Comparison of ENCODE assay signal across 8 cellular contexts in the genomic region with DNA sequence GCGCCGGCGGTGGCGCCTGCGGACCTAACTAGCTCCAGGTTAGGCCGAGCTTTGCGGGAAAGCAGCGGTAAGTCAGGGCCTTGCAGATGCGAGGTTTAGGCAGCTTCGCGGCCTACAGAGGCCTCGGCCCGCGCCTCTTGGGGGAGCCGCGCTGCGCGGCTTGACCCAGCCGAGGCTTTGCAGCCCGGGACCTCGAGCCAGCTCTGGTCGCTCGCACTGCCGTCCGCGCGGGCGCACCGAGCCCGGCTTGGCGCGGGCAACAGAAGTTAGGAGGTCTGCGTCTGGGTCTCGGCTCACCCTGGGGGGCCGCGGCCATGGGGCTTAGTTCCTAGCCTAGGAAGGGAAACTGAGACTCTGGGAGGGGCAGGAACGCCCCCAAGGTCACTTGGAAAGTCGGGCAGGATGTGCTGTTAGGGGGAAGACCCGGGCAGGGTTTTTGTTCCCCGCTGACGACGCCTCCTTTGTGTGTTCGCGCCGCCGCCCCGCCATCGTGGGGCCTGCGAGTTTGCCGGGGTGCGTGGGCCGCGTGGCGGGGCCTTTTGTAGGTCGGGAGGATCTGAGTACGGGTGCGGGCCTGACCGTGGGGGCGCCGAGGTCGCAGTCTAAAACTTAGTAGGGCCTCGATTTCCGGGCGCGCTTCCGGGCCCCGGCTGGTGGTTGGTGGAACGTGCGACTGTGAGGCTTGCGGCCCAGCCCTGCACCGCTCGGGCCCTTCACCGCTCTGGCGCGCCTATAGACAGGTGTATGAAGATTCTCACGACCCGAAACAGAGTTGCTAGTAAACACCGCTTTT. TPM values are rescaled to one million over a fixed set of nuclear protein-coding genes. Genes with fewer than 3 reads are reported as not detected.
DNase-seq lines count a peak whose midpoint lies in the region; ATAC-seq and TF ChIP-seq lines count a peak whose summit lies in the region.

No MANE protein-coding gene starts in this region.

- peak overlapping the region; percentile 59 for H3K18ac ChIP-seq in H9 (ENCODE audit: insufficient read length, low read depth, low read length)

- peak overlapping the region; percentile 99 for H3K4me3 ChIP-seq in LNCaP clone FGC (ENCODE audit: low read depth, low read length)
- H3K4me3 ChIP-seq in muscle layer of duodenum (ENCODE audit: low read depth in 1 of 2, low read length in 2 of 2), result peak overlapping the region; percentile 90 to 99

- peak; percentile 19 for TF ChIP-seq POLR2A in GM15510 (IDR thresholded peaks at IDR 0.05; ENCODE audit: borderline replicate concordance, extremely low read depth, insufficient read length)

- H3K4me2 ChIP-seq in H9 (ENCODE audit: insufficient read depth, insufficient read length, low read length), result peak overlapping the region; percentile 99

- H4K20me1 ChIP-seq in H9 (ENCODE audit: control insufficient read depth, insufficient read depth, insufficient read length), result no peaks in the 10 kb centered on the region

- H3K4me3 Mint-ChIP-seq in H9, result peak overlapping the region; percentile 95 to 98
- H3K4me3 Mint-ChIP-seq in activated CD4-positive, alpha-beta memory T cell treated with anti-CD3 and anti-CD28 coated beads, Interleukin-2, amount 10 ng/mL, durations not matched to agents 7 days and 5 days, result peak overlapping the region; percentile 97
- H3K4me3 Mint-ChIP-seq in effector memory CD8-positive, alpha-beta T cell, result peak overlapping the region; percentile 90 to 94

- H3K9ac ChIP-seq in H9 (ENCODE audit: extremely low read depth, insufficient read length, low read length), result peak overlapping the region; percentile 89

- peaks cover 49% of the 10 kb centered on the region for H3K79me2 ChIP-seq in H9 (ENCODE audit: insufficient read depth, low read length)

- no peak overlapping the region for H2BK15ac ChIP-seq in H9 (ENCODE audit: low read depth, low read length)

- no peak overlapping the region for H2BK5ac ChIP-seq in H9 (ENCODE audit: insufficient read length, low read length)

- H3K23me2 ChIP-seq in H9 (ENCODE audit: insufficient read length, low read depth, low read length, poor library complexity, severe bottlenecking), result peaks cover 15% of the 10 kb centered on the region

- H3K14ac ChIP-seq in H9 (ENCODE audit: insufficient read depth, low read length), result peak overlapping the region; percentile 77

- H4K5ac ChIP-seq in H9 (ENCODE audit: insufficient read length, low read depth, low read length), result no peak overlapping the region

- no peak overlapping the region for H2AFZ ChIP-seq in H9 (ENCODE audit: low read length)

- no peak overlapping the region; the same call in 1 of the 2 replicates for H3K4ac ChIP-seq in H9 (ENCODE audit: low read depth, low read length)

- no peak overlapping the region for H3K56ac ChIP-seq in H9 (ENCODE audit: insufficient read length, low read depth, low read length)

- peaks cover 10 to 12% of the 10 kb centered on the region in 2 donors for H3K36me3 ChIP-seq in muscle layer of duodenum (ENCODE audit: control insufficient read depth in 1 of 2, insufficient read depth in 2 of 2, low read length in 2 of 2)

- no peak overlapping the region for H2BK20ac ChIP-seq in H9 (ENCODE audit: low read depth, low read length, poor library complexity, severe bottlenecking)

- no peak overlapping the region for H2BK12ac ChIP-seq in H9 (ENCODE audit: insufficient read length, low read depth, low read length)

- H3K4me1 Mint-ChIP-seq in H9, result peaks cover 26 to 28% of the 10 kb centered on the region in 2 experiments
- peaks cover 55% of the 10 kb centered on the region for H3K4me1 Mint-ChIP-seq in activated CD4-positive, alpha-beta memory T cell treated with anti-CD3 and anti-CD28 coated beads, Interleukin-2, amount 10 ng/mL, durations not matched to agents 7 days and 5 days
- H3K4me1 Mint-ChIP-seq in effector memory CD8-positive, alpha-beta T cell (ENCODE audit: low read depth in 2 of 2), result peaks cover 37 to 56% of the 10 kb centered on the region in 2 donors

- H3K27ac Mint-ChIP-seq in H9, result peak overlapping the region; percentile 84 to 99 (median 95); a peak in 6 of 7 replicates
- peak overlapping the region; percentile 98 for H3K27ac Mint-ChIP-seq in activated CD4-positive, alpha-beta memory T cell treated with anti-CD3 and anti-CD28 coated beads, Interleukin-2, amount 10 ng/mL, durations not matched to agents 7 days and 5 days
- H3K27ac Mint-ChIP-seq in effector memory CD8-positive, alpha-beta T cell, result peak overlapping the region; percentile 95 to 98

- no peak overlapping the region for H4K91ac ChIP-seq in H9 (ENCODE audit: insufficient read length, low read depth, low read length)

- CTCF ChIA-PET in activated CD4-positive, alpha-beta memory T cell treated with anti-CD3 and anti-CD28 coated beads, Interleukin-2, amount 10 ng/mL, durations not matched to agents 7 days and 5 days (lab: Charles Lee), result interaction anchor here (0.8 to 3.8 kb wide), 10 partner anchors 14 to 249 kb away, joined by 3 to 36 read pairs (median 6); a partner anchor contains a TSS

- H3K23ac ChIP-seq in H9 (ENCODE audit: insufficient read length, low read depth, low read length), result no peak overlapping the region

- peaks cover 38 to 50% (median 47%) of the 10 kb centered on the region in 3 experiments for H3K36me3 Mint-ChIP-seq in H9 (ENCODE audit: insufficient read depth in 1 of 3, low read depth in 3 of 3)
- H3K36me3 Mint-ChIP-seq in activated CD4-positive, alpha-beta memory T cell treated with anti-CD3 and anti-CD28 coated beads, Interleukin-2, amount 10 ng/mL, durations not matched to agents 7 days and 5 days (ENCODE audit: low read depth), result peaks cover 53% of the 10 kb centered on the region
- peaks cover 65% of the 10 kb centered on the region for H3K36me3 Mint-ChIP-seq in effector memory CD8-positive, alpha-beta T cell (ENCODE audit: insufficient read depth)

- H4K8ac ChIP-seq in H9 (replicated peaks; ENCODE audit: insufficient read length, low read depth, low read length), result no peak overlapping the region

- ATAC-seq in effector memory CD8-positive, alpha-beta T cell (replicated peaks), result peak; percentile 60

- H2AK5ac ChIP-seq in H9 (ENCODE audit: insufficient read length, low read length), result no peak overlapping the region

- no peak overlapping the region for H3T11ph ChIP-seq in H9 (ENCODE audit: low read length)

- H3K27ac ChIP-seq in H9 (ENCODE audit: insufficient read length, low read depth, low read length) (no peak overlapping the region), muscle layer of duodenum (ENCODE audit: low read length) (peak overlapping the region; percentile 87)

- TF ChIP-seq CTCF in H9 (conservative IDR thresholded peaks at IDR 0.05), result no peak
- no peak for TF ChIP-seq CTCF in LNCaP clone FGC (IDR thresholded peaks at IDR 0.05; ENCODE audit: control insufficient read depth, extremely low read depth, insufficient read depth)

- H3K27me3 Mint-ChIP-seq in H9 (ENCODE audit: low read depth), result peaks cover 8% of the 10 kb centered on the region
- H3K27me3 Mint-ChIP-seq in activated CD4-positive, alpha-beta memory T cell treated with anti-CD3 and anti-CD28 coated beads, Interleukin-2, amount 10 ng/mL, durations not matched to agents 7 days and 5 days, result peaks cover under 1% of the 10 kb centered on the region
- no peaks in the 10 kb centered on the region for H3K27me3 Mint-ChIP-seq in effector memory CD8-positive, alpha-beta T cell

- peaks cover 3% of the 10 kb centered on the region for H3K79me1 ChIP-seq in H9 (ENCODE audit: insufficient read depth, low read depth, low read length, poor library complexity, severe bottlenecking)

- POLR2A ChIA-PET in activated CD4-positive, alpha-beta memory T cell treated with anti-CD3 and anti-CD28 coated beads, Interleukin-2, amount 10 ng/mL, durations not matched to agents 7 days and 5 days (lab: Charles Lee), result interaction anchor here (0.7 to 7.6 kb wide), 32 partner anchors 8 to 613 kb away, joined by 3 to 155 read pairs (median 5); a partner anchor contains a TSS

- H2BK120ac ChIP-seq in H9 (ENCODE audit: low read depth, low read length, poor library complexity, severe bottlenecking), result no peak overlapping the region

- H3K4me1 ChIP-seq in H9 (ENCODE audit: insufficient read depth, low read length) (peaks cover 2% of the 10 kb centered on the region; the same call in 1 of the 2 replicates), muscle layer of duodenum (ENCODE audit: control insufficient read depth in 1 of 2, insufficient read depth in 2 of 2, low read length in 2 of 2) (peaks cover 8 to 25% of the 10 kb centered on the region in 2 donors)

- H3K27me3 ChIP-seq in H9 (ENCODE audit: insufficient read depth, low read length) (no peaks in the 10 kb centered on the region), muscle layer of duodenum (ENCODE audit: low read depth, low read length) (no peaks in the 10 kb centered on the region)

- H3K9me3 ChIP-seq in H9 (ENCODE audit: control insufficient read depth, low read depth, low read length) (no peaks in the 10 kb centered on the region), muscle layer of duodenum (ENCODE audit: control insufficient read depth in 1 of 2, low read length in 2 of 2) (no peaks in the 10 kb centered on the region)

- peak; percentile 54 for DNase-seq in H9
- no peak for DNase-seq in LNCaP clone FGC (ENCODE audit: low read depth)
- DNase-seq in activated CD4-positive, alpha-beta memory T cell treated with anti-CD3 and anti-CD28 coated beads, Interleukin-2, amount 10 ng/mL, durations not matched to agents 7 days and 5 days, result peak; percentile 83
- DNase-seq in effector memory CD8-positive, alpha-beta T cell, result peak; percentile 73 to 75 (median 74)
- peak; percentile 50 to 68 for DNase-seq in stimulated activated CD8-positive, alpha-beta memory T cell treated with anti-CD3 and anti-CD28 coated beads, Interleukin-7, amount 100 ng/mL, for 48 hours (ENCODE audit: extremely low read depth in 1 of 2, low read depth in 1 of 2)
- DNase-seq in NCI-H1930 (lab: John Stamatoyannopoulos, UW), result no peak

- no CpG with 5 or more reads among the region's 78 CpGs for WGBS in H9 (ENCODE audit: extremely low coverage, insufficient read length, low lambda C conversion rate)

- H3K9me3 Mint-ChIP-seq in H9, result no peaks in the 10 kb centered on the region
- H3K9me3 Mint-ChIP-seq in activated CD4-positive, alpha-beta memory T cell treated with anti-CD3 and anti-CD28 coated beads, Interleukin-2, amount 10 ng/mL, durations not matched to agents 7 days and 5 days, result no peaks in the 10 kb centered on the region
- H3K9me3 Mint-ChIP-seq in effector memory CD8-positive, alpha-beta T cell, result no peaks in the 10 kb centered on the region

RNA-seq across cellular contexts. Expression of a gene that starts 0.5 kb away (rescaled TPM):
- total RNA-seq in H9 (2021), result 88.5 and 92.0 TPM in 2 replicates
- total RNA-seq in activated CD4-positive, alpha-beta memory T cell treated with anti-CD3 and anti-CD28 coated beads, Interleukin-2, amount 10 ng/mL, durations not matched to agents 7 days and 5 days, result 100 to 1,000 TPM; 106 to 113 TPM

RNA-seq across cellular contexts. Expression of a gene that starts 50.6 kb away (rescaled TPM):
- 0.13 and 0.35 TPM in 2 replicates for total RNA-seq in H9 (2021)
- total RNA-seq in activated CD4-positive, alpha-beta memory T cell treated with anti-CD3 and anti-CD28 coated beads, Interleukin-2, amount 10 ng/mL, durations not matched to agents 7 days and 5 days, result under 1 TPM; 0.08 TPM

RNA-seq across cellular contexts. Expression of a gene that starts 50.9 kb away (rescaled TPM):
- 0.98 and 1.2 TPM in 2 replicates for total RNA-seq in H9 (2021)
- total RNA-seq in activated CD4-positive, alpha-beta memory T cell treated with anti-CD3 and anti-CD28 coated beads, Interleukin-2, amount 10 ng/mL, durations not matched to agents 7 days and 5 days, result 10 to 100 TPM; 38.9 to 40.1 TPM

Comparison
In these comparisons a context has a peak if more than half of its experiments do, and no peak if none do; other contexts are left out.
1. DNase-seq: peak in H9 (single experiment), activated CD4-positive, alpha-beta memory T cell treated with anti-CD3 and anti-CD28 coated beads, Interleukin-2, amount 10 ng/mL, durations not matched to agents 7 days and 5 days (single experiment), effector memory CD8-positive, alpha-beta T cell (3 of 3) and stimulated activated CD8-positive, alpha-beta memory T cell treated with anti-CD3 and anti-CD28 coated beads, Interleukin-7, amount 100 ng/mL, for 48 hours (2 of 2); none in LNCaP clone FGC (single experiment) and NCI-H1930 (0 of 2).
2. RNA of a gene that starts 50.9 kb away (total RNA-seq): 38.9 to 40.1 TPM in activated CD4-positive, alpha-beta memory T cell treated with anti-CD3 and anti-CD28 coated beads, Interleukin-2, amount 10 ng/mL, durations not matched to agents 7 days and 5 days; 0.98 to 1.2 TPM in H9; every median in the first group is over 10 times any median in the second.
3. Peak in every context shown above with its lines, with median percentiles within 50 percentile points of each other: H3K27ac Mint-ChIP-seq and H3K4me3 Mint-ChIP-seq.